Comparison of ENCODE assay signal across 15 cellular contexts in the genomic region with DNA sequence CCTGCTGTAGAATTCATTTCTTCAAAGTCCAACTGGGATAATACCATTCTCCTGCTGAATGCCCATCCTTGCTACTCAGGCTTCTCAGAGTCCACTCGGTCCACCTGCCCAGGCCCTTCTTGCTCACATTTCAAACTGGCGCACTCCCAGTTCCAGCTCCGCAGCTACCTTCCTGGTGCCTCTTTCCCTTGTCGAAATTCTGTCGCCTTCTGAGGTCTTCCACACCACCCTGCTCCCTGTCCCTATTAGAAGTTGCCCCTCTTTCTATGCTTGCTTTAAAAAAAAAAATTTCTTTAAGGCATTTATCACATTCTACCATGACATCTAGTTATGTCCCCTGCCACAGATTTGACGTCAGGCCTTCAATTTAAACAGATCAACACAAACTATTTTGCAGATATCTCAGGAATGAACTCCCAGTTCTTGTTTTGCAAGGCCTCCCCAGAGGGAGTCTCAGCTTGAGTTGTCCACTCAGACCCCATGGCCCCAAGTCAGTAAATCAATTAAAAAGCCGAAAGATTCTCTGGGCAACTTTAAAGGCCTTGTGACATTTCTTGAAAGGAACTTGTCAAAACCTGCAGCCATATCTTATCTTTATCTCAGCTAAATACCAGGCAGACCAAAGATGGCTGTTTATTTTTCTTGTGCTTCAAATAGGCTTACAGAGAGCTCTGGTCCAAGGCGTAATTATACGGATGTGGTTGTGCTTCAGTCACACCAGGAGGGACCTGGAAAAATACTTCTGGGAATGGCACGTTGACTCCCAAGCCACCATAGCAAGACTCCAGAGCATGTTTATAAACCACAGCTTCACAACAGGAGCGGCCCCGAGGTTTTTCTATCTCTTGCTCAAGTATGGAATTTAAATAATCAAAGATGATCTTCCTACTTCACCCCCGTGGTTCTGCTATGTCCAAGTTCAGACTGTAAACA. TPM values are rescaled to one million over a fixed set of nuclear protein-coding genes. Genes with fewer than 3 reads are reported as not detected.
DNase-seq lines count a peak whose midpoint lies in the region; ATAC-seq and TF ChIP-seq lines count a peak whose summit lies in the region.
"Had no signal": no experiment of that assay in that cellular context is flagged by ENCODE, and none has a peak within 500 bp of the region (broad histone marks: within the 10 kb centered on the region; RNA-seq: fewer than 3 reads in every experiment).

No MANE protein-coding gene starts in this region.

- peak; percentile 48 for DNase-seq in NCI-H82 (lab: John Stamatoyannopoulos, UW)
- no peak for DNase-seq in NCI-H82 treated with DMSO at 0.1 percent for 48 hours (lab: John Stamatoyannopoulos, UW; ENCODE audit: unreplicated experiment)
- peak; percentile 52 for DNase-seq in M059J (ENCODE audit: low read depth)
- DNase-seq in choroid plexus epithelial cell (ENCODE audit: low read depth) = peak; percentile 71
- no peak for DNase-seq in DMS153 treated with DMSO at 0.1 percent for 48 hours (lab: John Stamatoyannopoulos, UW; ENCODE audit: unreplicated experiment)
- DNase-seq in SW 1271 (lab: John Stamatoyannopoulos, UW) = no peak
- DNase-seq in Right ventricle myocardium superior = no peak
- DNase-seq: 8988T; activated effector memory CD4-positive, alpha-beta T cell treated with Interleukin-2 at 50 U/mL for 16 hours; DMS53; NCI-H1092 treated with DMSO at 0.1 percent for 48 hours; NCI-H510A had no signal

- ATAC-seq in Right ventricle myocardium superior (ENCODE audit: poor library complexity) = no peak
- ATAC-seq: WTC11 had no signal

- no peaks in the 10 kb centered on the region for H3K27me3 ChIP-seq in neuron (ENCODE audit: insufficient read depth, low read length)

- H3K9me3 ChIP-seq in neuron (ENCODE audit: low read length) = no peaks in the 10 kb centered on the region
- H3K9me3 ChIP-seq: thoracic aorta had no signal

- peaks cover 21% of the 10 kb centered on the region for H3K4me1 ChIP-seq in neuron (ENCODE audit: insufficient read depth, low read length)

- no peak overlapping the region for H2AFZ ChIP-seq in neuron (ENCODE audit: low read depth, low read length)

- no peak for TF ChIP-seq CTCF in choroid plexus epithelial cell (conservative IDR thresholded peaks at IDR 0.05; ENCODE audit: low read depth, low read length)

- H3K4me3 ChIP-seq in choroid plexus epithelial cell (ENCODE audit: low read depth, low read length) (peak overlapping the region; percentile 32), neuron (ENCODE audit: low read length) (peak overlapping the region; percentile 59)

- peaks cover 3% of the 10 kb centered on the region for H3K36me3 ChIP-seq in neuron (ENCODE audit: insufficient read depth, low read length)
- H3K36me3 ChIP-seq: thoracic aorta had no signal

- intact Hi-C loops in Right ventricle myocardium superior (cut with DNase I) = no loop called here

RNA-seq across cellular contexts. Expression of a gene that starts 2.2 kb away (rescaled TPM):
- 7.3 and 9.4 TPM in 2 replicates for total RNA-seq in M059J (2014; rRNA removed; shearing (Covaris generic))
- total RNA-seq in Right ventricle myocardium superior = 7.3 TPM

RNA-seq across cellular contexts. Expression of a gene that starts 59.0 kb away (rescaled TPM):
- total RNA-seq in M059J (2014; rRNA removed; shearing (Covaris generic)) = 19.4 and 31.4 TPM in 2 replicates
- total RNA-seq in Right ventricle myocardium superior = 15.2 TPM

RNA-seq across cellular contexts. Expression of a gene that starts 59.2 kb away (rescaled TPM):
- total RNA-seq in M059J (2014; rRNA removed; shearing (Covaris generic)) = 15.5 and 18.5 TPM in 2 replicates
- total RNA-seq in Right ventricle myocardium superior = 5.7 TPM

Comparison
In these comparisons a context has a peak if more than half of its experiments do, and no peak if none do; other contexts are left out.
1. DNase-seq: peak in NCI-H82 (single experiment), M059J (single experiment) and choroid plexus epithelial cell (single experiment); none in NCI-H82 treated with DMSO at 0.1 percent for 48 hours (single experiment), DMS153 treated with DMSO at 0.1 percent for 48 hours (single experiment), SW 1271 (0 of 2) and Right ventricle myocardium superior (single experiment).